In the genomic region with DNA sequence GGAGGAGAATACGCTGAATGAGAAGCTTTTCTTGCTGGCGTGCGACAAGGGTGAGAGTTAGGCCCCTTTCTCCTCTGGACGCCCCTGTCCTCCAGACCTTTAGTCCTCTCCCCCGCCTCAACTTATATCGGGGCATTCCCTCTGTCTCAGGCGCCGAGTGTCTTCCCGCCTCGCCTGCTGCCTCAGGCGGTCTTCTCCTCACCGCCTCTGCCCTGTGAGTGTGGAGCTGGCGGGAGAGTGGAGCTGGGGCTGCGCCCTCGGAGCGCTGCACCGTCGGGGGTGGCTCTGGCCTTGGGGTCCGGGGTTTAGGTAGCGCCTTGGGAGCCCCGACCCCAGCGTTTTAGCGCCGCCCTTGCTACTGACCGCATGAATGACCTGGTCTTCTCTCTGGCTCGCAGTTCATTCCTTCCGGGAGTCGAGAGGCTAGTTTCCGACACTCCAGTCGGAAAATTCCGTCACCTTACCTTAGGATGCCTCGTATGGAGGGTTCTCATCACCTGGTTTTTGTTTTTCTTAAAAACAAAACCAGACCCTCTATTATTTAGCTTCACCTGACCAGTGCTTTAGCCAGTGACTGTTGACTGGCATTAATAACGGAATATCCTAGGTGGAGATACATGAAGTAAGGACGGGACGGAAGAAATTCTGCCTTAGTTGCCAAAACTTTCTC, we compare ENCODE assay signal across 1 cellular context.
A peak's percentile ranks its signal among the peaks of the same experiment; 100 is the strongest.
TF ChIP-seq lines count a peak whose summit lies in the region.

No MANE protein-coding gene starts in this region.

TF ChIP-seq in HepG2, 621 proteins besides CTCF, POLR2A, EP300 and RAD21 (continued from another document and continues in another):
- TF ChIP-seq CEBPZ (IDR thresholded peaks at IDR 0.05; ENCODE audit: low read length) (no peak), MXD3 (CRISPR knock-in tag; IDR thresholded peaks at IDR 0.05) (peak; percentile 72; the same call in 1 of the 2 replicates), SNRNP70 (IDR thresholded peaks at IDR 0.05; ENCODE audit: low read depth, low read length) (no peak), ZNF501 (CRISPR knock-in tag; IDR thresholded peaks at IDR 0.05) (peak; percentile 87), PRDM10 (CRISPR knock-in tag; IDR thresholded peaks at IDR 0.05; ENCODE audit: low read depth) (peak; percentile 55; the same call in 1 of the 2 replicates), NFKBIZ (CRISPR knock-in tag; IDR thresholded peaks at IDR 0.05) (no peak), HDAC2 (CRISPR knock-in tag; IDR thresholded peaks at IDR 0.05) (peak; percentile 48; the same call in 1 of the 2 replicates), ZNF580 (CRISPR knock-in tag; IDR thresholded peaks at IDR 0.05; ENCODE audit: borderline replicate concordance, low read depth) (peak; percentile 33; the same call in 1 of the 2 replicates), ZNF101 (CRISPR knock-in tag; IDR thresholded peaks at IDR 0.05; ENCODE audit: borderline replicate concordance, low read depth) (no peak), NRL (CRISPR knock-in tag; IDR thresholded peaks at IDR 0.05; ENCODE audit: borderline replicate concordance) (peak; percentile 76; the same call in 1 of the 2 replicates), POLR2AphosphoS5 (IDR thresholded peaks at IDR 0.05; ENCODE audit: low read depth, low read length) (peak; percentile 50; the same call in 1 of the 2 replicates), HMG20B (CRISPR knock-in tag; conservative IDR thresholded peaks at IDR 0.05) (0 out of 2 replicates have a peak, but pooled peaks have one; percentile 7), ZNF468 (CRISPR knock-in tag; IDR thresholded peaks at IDR 0.05) (no peak), REPIN1 (CRISPR knock-in tag; IDR thresholded peaks at IDR 0.05; ENCODE audit: borderline replicate concordance, low read depth) (peak; percentile 72), ZNF33A (CRISPR knock-in tag; IDR thresholded peaks at IDR 0.05; ENCODE audit: borderline replicate concordance) (no peak), PITX1 (CRISPR knock-in tag; IDR thresholded peaks at IDR 0.05) (peak; percentile 76), AFF4 (CRISPR knock-in tag; IDR thresholded peaks at IDR 0.05) (no peak), MIER3 (CRISPR knock-in tag; IDR thresholded peaks at IDR 0.05; ENCODE audit: borderline replicate concordance) (peak; percentile 20; the same call in 1 of the 2 replicates), ZNF337 (CRISPR knock-in tag; IDR thresholded peaks at IDR 0.05; ENCODE audit: borderline replicate concordance, low read depth) (peak; percentile 69; the same call in 1 of the 2 replicates), ZNF263 (CRISPR knock-in tag; IDR thresholded peaks at IDR 0.05) (peak; percentile 7; the same call in 1 of the 2 replicates), SKI (IDR thresholded peaks at IDR 0.05; ENCODE audit: partially characterized antibody) (peak; percentile 15), GABPA (IDR thresholded peaks at IDR 0.05; ENCODE audit: low read depth, low read length) (no peak), GABPA (CRISPR knock-in tag; IDR thresholded peaks at IDR 0.05; ENCODE audit: low read depth) (peak; percentile 66; the same call in 1 of the 2 replicates), ZNF530 (CRISPR knock-in tag; IDR thresholded peaks at IDR 0.05; ENCODE audit: low read depth) (no peak), ZNF441 (CRISPR knock-in tag; IDR thresholded peaks at IDR 0.05; ENCODE audit: borderline replicate concordance) (peak; percentile 80), ZNF761 (CRISPR knock-in tag; conservative IDR thresholded peaks at IDR 0.05) (no peak), ZNF503 (CRISPR knock-in tag; IDR thresholded peaks at IDR 0.05) (peak; percentile 53; the same call in 1 of the 2 replicates), FOSL1 (CRISPR knock-in tag; IDR thresholded peaks at IDR 0.05; ENCODE audit: borderline replicate concordance) (no peak), FOXK1 (CRISPR knock-in tag; IDR thresholded peaks at IDR 0.05; ENCODE audit: borderline replicate concordance, low read depth) (no peak), ZNF83 (CRISPR knock-in tag; IDR thresholded peaks at IDR 0.05; ENCODE audit: borderline replicate concordance) (0 out of 2 replicates have a peak, but pooled peaks have one; percentile 23), SPEN (CRISPR knock-in tag; IDR thresholded peaks at IDR 0.05; ENCODE audit: low read depth) (0 out of 2 replicates have a peak, but pooled peaks have one; percentile 27), CBX5 (CRISPR knock-in tag; IDR thresholded peaks at IDR 0.05; ENCODE audit: borderline replicate concordance) (no peak), ZMAT3 (CRISPR knock-in tag; conservative IDR thresholded peaks at IDR 0.05) (peak; percentile 59; the same call in 1 of the 2 replicates), THRA (CRISPR knock-in tag; IDR thresholded peaks at IDR 0.05; ENCODE audit: borderline replicate concordance) (peak; percentile 24)
- TF ChIP-seq, protein P1, sequence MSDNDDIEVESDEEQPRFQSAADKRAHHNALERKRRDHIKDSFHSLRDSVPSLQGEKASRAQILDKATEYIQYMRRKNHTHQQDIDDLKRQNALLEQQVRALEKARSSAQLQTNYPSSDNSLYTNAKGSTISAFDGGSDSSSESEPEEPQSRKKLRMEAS (IDR thresholded peaks at IDR 0.05), result peak; percentile 44; the same call in 1 of the 2 replicates
- TF ChIP-seq, protein P2, sequence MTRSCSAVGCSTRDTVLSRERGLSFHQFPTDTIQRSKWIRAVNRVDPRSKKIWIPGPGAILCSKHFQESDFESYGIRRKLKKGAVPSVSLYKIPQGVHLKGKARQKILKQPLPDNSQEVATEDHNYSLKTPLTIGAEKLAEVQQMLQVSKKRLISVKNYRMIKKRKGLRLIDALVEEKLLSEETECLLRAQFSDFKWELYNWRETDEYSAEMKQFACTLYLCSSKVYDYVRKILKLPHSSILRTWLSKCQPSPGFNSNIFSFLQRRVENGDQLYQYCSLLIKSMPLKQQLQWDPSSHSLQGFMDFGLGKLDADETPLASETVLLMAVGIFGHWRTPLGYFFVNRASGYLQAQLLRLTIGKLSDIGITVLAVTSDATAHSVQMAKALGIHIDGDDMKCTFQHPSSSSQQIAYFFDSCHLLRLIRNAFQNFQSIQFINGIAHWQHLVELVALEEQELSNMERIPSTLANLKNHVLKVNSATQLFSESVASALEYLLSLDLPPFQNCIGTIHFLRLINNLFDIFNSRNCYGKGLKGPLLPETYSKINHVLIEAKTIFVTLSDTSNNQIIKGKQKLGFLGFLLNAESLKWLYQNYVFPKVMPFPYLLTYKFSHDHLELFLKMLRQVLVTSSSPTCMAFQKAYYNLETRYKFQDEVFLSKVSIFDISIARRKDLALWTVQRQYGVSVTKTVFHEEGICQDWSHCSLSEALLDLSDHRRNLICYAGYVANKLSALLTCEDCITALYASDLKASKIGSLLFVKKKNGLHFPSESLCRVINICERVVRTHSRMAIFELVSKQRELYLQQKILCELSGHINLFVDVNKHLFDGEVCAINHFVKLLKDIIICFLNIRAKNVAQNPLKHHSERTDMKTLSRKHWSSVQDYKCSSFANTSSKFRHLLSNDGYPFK (CRISPR knock-in tag; IDR thresholded peaks at IDR 0.05; ENCODE audit: borderline replicate concordance), result peak; percentile 90; the same call in 1 of the 2 replicates
